12 cellular contexts compared by ENCODE assay signal in the genomic region with DNA sequence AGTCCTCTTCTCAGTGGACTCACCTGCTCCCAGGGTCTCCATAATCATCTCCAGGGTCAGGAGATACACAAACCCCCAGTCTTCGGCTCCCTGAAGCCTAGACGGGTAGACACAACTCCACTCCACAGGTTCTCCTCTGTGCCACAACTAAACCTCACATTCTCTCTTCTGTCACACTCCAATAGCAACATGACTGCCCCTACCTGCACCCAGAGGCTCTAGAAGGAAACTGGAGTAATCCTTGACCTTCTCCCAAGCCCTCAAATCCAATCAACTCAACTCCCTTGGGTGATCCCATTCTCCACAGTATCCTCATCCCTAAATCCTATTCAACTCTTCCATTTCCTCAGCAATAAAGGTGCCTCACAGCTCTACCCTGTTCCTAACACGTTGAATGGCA. TPM values are rescaled to one million over a fixed set of nuclear protein-coding genes. Genes with fewer than 3 reads are reported as not detected.
A peak's percentile ranks its signal among the peaks of the same experiment; 100 is the strongest.
DNase-seq lines count a peak whose midpoint lies in the region; ATAC-seq, FAIRE-seq and TF ChIP-seq lines count a peak whose summit lies in the region.
"Had no signal": no experiment of that assay in that cellular context is flagged by ENCODE, and none has a peak within 500 bp of the region (broad histone marks: within the 10 kb centered on the region; RNA-seq: fewer than 3 reads in every experiment).

No MANE protein-coding gene starts in this region.

- intact Hi-C loops in cardiac septum (cut with DNase I) (no loop called here), left ventricle myocardium inferior (cut with micrococcal nuclease) (loop anchor here (5.0 kb wide), 1 partner anchor 45 kb away; a partner anchor contains a TSS), kidney (cut with DNase I) (no loop called here)

- H3K27ac ChIP-seq in left ventricle myocardium inferior (replicated peaks) (no peak overlapping the region), kidney (ENCODE audit: low read depth in 2 of 2, low read length in 2 of 2) (no peak overlapping the region)
- H3K27ac ChIP-seq: coronary artery had no signal

- H3K4me1 Mint-ChIP-seq in WTC11 = peaks cover 42% of the 10 kb centered on the region

- no peak overlapping the region for H3K4me3 ChIP-seq in left ventricle myocardium inferior
- H3K4me3 ChIP-seq in kidney (ENCODE audit: low read length in 2 of 2) = no peak overlapping the region
- H3K4me3 ChIP-seq: coronary artery, lung had no signal

- H3K9me3 ChIP-seq in left ventricle myocardium inferior (replicated peaks) = no peaks in the 10 kb centered on the region
- H3K9me3 ChIP-seq in kidney (ENCODE audit: control insufficient read depth in 1 of 2, low read length in 2 of 2) = no peaks in the 10 kb centered on the region

- TF ChIP-seq CTCF in left ventricle myocardium inferior (IDR thresholded peaks at IDR 0.05; ENCODE audit: borderline replicate concordance) (no peak), WTC11 (IDR thresholded peaks at IDR 0.05) (no peak), kidney (IDR thresholded peaks at IDR 0.05; ENCODE audit: borderline replicate concordance, extremely low read depth, insufficient read depth) (no peak)

- no peak overlapping the region for H3K4me3 Mint-ChIP-seq in WTC11

- H3K27me3 Mint-ChIP-seq in WTC11 (ENCODE audit: low read depth) = no peaks in the 10 kb centered on the region

- H3K9ac ChIP-seq in kidney (ENCODE audit: low read length in 2 of 2) = no peak overlapping the region

- H3K9me3 Mint-ChIP-seq in WTC11 = no peaks in the 10 kb centered on the region

- no peaks in the 10 kb centered on the region for H3K27me3 ChIP-seq in left ventricle myocardium inferior (ENCODE audit: low read depth)

- DNase-seq in cardiac septum (ENCODE audit: low spot score) (peak; percentile 6), left ventricle myocardium inferior (no peak), WTC11 (ENCODE audit: low spot score) (no peak), kidney (peak; percentile 6), mucosa of gallbladder (ENCODE audit: low spot score) (no peak), foreskin melanocyte (no peak), NCI-H128 (lab: John Stamatoyannopoulos, UW; ENCODE audit: unreplicated experiment) (no peak), NOMO-1 (lab: John Stamatoyannopoulos, UW; ENCODE audit: unreplicated experiment in 2 of 2) (no peak)
- DNase-seq: activated CD4-positive, alpha-beta T cell treated with anti-CD3 and anti-CD28 coated beads for 48 hours had no signal

- peaks cover 68% of the 10 kb centered on the region for H3K36me3 ChIP-seq in left ventricle myocardium inferior
- peaks cover 38 to 54% of the 10 kb centered on the region in 2 donors for H3K36me3 ChIP-seq in kidney (ENCODE audit: control insufficient read depth in 1 of 2, insufficient read depth in 2 of 2, low read length in 2 of 2)

- no peak for FAIRE-seq in kidney (lab: Jason Lieb, UNC)

- H3K27ac Mint-ChIP-seq in WTC11 = peak overlapping the region; percentile 82

- no peak for ATAC-seq in WTC11

- H3K36me3 Mint-ChIP-seq in WTC11 = peaks cover 72% of the 10 kb centered on the region

- POLR2A ChIA-PET in WTC11 (lab: Charles Lee) = no interaction called here

- CTCF ChIA-PET in WTC11 (lab: Charles Lee) = no interaction called here

- H3K4me1 ChIP-seq in left ventricle myocardium inferior (peaks cover 79% of the 10 kb centered on the region), kidney (ENCODE audit: control insufficient read depth in 1 of 2, insufficient read depth in 1 of 2, low read depth in 1 of 2, low read length in 2 of 2) (peaks cover 5 to 16% of the 10 kb centered on the region in 2 donors)

TF ChIP-seq in WTC11, 78 proteins besides CTCF, POLR2A, EP300 and RAD21:
- TF ChIP-seq NR2C2 (CRISPR knock-in tag; IDR thresholded peaks at IDR 0.05) (no peak), OVOL2 (CRISPR knock-in tag; IDR thresholded peaks at IDR 0.05; ENCODE audit: borderline replicate concordance) (no peak), RELA (CRISPR knock-in tag; IDR thresholded peaks at IDR 0.05; ENCODE audit: borderline replicate concordance) (no peak)
- TF ChIP-seq, protein P1, sequence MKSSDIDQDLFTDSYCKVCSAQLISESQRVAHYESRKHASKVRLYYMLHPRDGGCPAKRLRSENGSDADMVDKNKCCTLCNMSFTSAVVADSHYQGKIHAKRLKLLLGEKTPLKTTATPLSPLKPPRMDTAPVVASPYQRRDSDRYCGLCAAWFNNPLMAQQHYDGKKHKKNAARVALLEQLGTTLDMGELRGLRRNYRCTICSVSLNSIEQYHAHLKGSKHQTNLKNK (CRISPR knock-in tag; IDR thresholded peaks at IDR 0.05) = no peak
- TF ChIP-seq, protein P2, sequence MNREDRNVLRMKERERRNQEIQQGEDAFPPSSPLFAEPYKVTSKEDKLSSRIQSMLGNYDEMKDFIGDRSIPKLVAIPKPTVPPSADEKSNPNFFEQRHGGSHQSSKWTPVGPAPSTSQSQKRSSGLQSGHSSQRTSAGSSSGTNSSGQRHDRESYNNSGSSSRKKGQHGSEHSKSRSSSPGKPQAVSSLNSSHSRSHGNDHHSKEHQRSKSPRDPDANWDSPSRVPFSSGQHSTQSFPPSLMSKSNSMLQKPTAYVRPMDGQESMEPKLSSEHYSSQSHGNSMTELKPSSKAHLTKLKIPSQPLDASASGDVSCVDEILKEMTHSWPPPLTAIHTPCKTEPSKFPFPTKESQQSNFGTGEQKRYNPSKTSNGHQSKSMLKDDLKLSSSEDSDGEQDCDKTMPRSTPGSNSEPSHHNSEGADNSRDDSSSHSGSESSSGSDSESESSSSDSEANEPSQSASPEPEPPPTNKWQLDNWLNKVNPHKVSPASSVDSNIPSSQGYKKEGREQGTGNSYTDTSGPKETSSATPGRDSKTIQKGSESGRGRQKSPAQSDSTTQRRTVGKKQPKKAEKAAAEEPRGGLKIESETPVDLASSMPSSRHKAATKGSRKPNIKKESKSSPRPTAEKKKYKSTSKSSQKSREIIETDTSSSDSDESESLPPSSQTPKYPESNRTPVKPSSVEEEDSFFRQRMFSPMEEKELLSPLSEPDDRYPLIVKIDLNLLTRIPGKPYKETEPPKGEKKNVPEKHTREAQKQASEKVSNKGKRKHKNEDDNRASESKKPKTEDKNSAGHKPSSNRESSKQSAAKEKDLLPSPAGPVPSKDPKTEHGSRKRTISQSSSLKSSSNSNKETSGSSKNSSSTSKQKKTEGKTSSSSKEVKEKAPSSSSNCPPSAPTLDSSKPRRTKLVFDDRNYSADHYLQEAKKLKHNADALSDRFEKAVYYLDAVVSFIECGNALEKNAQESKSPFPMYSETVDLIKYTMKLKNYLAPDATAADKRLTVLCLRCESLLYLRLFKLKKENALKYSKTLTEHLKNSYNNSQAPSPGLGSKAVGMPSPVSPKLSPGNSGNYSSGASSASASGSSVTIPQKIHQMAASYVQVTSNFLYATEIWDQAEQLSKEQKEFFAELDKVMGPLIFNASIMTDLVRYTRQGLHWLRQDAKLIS (CRISPR knock-in tag; IDR thresholded peaks at IDR 0.05; ENCODE audit: borderline replicate concordance) = no peak
- TF ChIP-seq, protein P3, sequence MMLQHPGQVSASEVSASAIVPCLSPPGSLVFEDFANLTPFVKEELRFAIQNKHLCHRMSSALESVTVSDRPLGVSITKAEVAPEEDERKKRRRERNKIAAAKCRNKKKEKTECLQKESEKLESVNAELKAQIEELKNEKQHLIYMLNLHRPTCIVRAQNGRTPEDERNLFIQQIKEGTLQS (CRISPR knock-in tag; conservative IDR thresholded peaks at IDR 0.05) = no peak
- TF ChIP-seq, protein P4, sequence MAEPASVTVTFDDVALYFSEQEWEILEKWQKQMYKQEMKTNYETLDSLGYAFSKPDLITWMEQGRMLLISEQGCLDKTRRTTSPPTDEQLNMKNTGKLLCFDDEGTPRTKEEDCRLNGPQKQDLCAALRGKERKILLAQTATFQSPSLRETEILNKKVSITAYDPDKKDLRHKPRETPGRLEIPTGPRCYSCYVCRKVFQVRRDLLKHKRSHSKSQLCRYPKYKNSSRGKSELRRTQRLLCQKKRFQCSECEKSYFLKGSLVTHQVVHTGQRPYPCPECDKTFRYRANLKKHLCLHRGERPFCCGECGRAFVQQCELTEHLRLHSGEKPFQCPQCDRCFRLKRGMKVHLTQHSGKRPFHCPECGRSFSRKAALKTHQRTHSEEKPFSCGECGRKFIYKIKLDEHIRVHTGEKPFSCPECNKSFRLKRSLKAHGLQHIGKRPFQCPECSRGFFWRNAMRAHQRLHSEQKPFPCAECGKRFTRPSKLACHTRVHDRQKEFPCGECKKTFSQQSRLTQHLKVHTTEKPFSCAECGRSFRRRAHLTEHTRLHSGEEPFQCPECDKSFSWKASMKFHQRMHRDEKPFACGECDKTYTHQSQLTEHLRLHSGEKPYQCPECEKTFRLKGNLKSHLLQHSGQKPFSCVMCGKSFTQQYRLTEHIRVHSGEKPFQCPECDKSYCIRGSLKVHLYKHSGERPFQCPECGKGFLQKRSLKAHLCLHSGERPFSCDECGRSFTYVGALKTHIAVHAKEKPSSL (CRISPR knock-in tag; conservative IDR thresholded peaks at IDR 0.05) = no peak

RNA-seq across cellular contexts. Expression of a gene that starts 16.2 kb away (rescaled TPM):
- total RNA-seq in cardiac septum (80.8 TPM), left ventricle myocardium inferior (70.5 TPM), WTC11 (2021) (318 to 358 TPM (median 326 TPM) in 3 replicates), kidney (190 TPM), mucosa of gallbladder (184 TPM)
- polyA plus RNA-seq in kidney (ENCODE audit: insufficient read depth, low read depth, low replicate concordance) = 74.0 TPM

RNA-seq across cellular contexts. Expression of a gene that starts 21.3 kb away (rescaled TPM):
- total RNA-seq in cardiac septum = not detected
- not detected for total RNA-seq in left ventricle myocardium inferior
- total RNA-seq in WTC11 (2021) = not detected in 3 replicates
- 109 TPM for total RNA-seq in kidney
- polyA plus RNA-seq in kidney (ENCODE audit: insufficient read depth, low read depth, low replicate concordance) = 392 TPM
- total RNA-seq in mucosa of gallbladder = 1.6 TPM
- total RNA-seq: LHCN-M2 had no signal

RNA-seq across cellular contexts. Expression of a gene that starts 44.2 kb away (rescaled TPM):
- total RNA-seq in cardiac septum (2.7 TPM), left ventricle myocardium inferior (2.2 TPM), WTC11 (2021) (1.2 to 2.3 TPM (median 1.4 TPM) in 3 replicates), kidney (7.1 TPM), mucosa of gallbladder (5.9 TPM)
- polyA plus RNA-seq in kidney (ENCODE audit: insufficient read depth, low read depth, low replicate concordance) = 9.7 TPM

Comparison
In these comparisons a context has a peak if more than half of its experiments do, and no peak if none do; other contexts are left out.
1. DNase-seq: peak in cardiac septum (single experiment) and kidney (single experiment); none in left ventricle myocardium inferior (single experiment), WTC11 (single experiment), mucosa of gallbladder (single experiment), foreskin melanocyte (single experiment), NCI-H128 (single experiment) and NOMO-1 (0 of 2).
2. RNA of a gene that starts 21.3 kb away (total RNA-seq): 109 TPM in kidney (single experiment); 1.6 TPM in mucosa of gallbladder (single experiment), not detected in left ventricle myocardium inferior (single experiment), not detected in cardiac septum (single experiment) and not detected in WTC11; every median in the first group is over 10 times any median in the second.